15 cellular contexts compared by ENCODE assay signal in the genomic region with DNA sequence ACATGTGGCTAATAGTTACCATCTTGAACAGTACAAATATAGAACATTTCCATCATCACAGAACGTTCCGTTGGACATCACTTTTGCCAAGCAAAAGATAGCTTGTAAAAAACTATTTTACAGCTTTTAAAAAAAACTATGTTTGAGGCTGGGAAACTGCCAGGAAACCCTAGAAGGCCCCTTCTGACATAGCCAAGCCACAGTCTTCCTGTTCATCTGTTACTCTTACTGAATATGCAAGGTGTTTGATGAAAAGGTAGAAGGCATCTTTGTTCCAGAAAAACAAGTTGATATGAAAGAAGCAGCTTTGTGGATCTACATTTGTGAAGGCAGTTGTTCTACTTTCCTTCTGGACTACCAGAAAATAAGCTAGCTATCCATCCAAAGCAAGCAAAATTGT. TPM values are rescaled to one million over a fixed set of nuclear protein-coding genes. Genes with fewer than 3 reads are reported as not detected.
DNase-seq lines count a peak whose midpoint lies in the region; TF ChIP-seq lines count a peak whose summit lies in the region.
"Had no signal": no experiment of that assay in that cellular context is flagged by ENCODE, and none has a peak within 500 bp of the region (broad histone marks: within the 10 kb centered on the region; RNA-seq: fewer than 3 reads in every experiment).

No MANE protein-coding gene starts in this region.

- DNase-seq in stimulated activated naive CD4-positive, alpha-beta T cell (lab: John Stamatoyannopoulos, UW) = peak in 4 of 6 experiments; percentile 19 to 77 (median 74)
- DNase-seq in stimulated activated naive CD4-positive, alpha-beta T cell treated with Interleukin-2 at 50 U/mL for 16 hours (lab: John Stamatoyannopoulos, UW) = no peak
- DNase-seq in NCI-H446 treated with DMSO at 0.1 percent for 48 hours (lab: John Stamatoyannopoulos, UW) (peak; percentile 43), colonic mucosa (no peak), MV-4-11 (lab: John Stamatoyannopoulos, UW) (no peak), HCEC 1CT (no peak)
- peak; percentile 63 for DNase-seq in central memory CD4-positive, alpha-beta T cell
- DNase-seq: amygdala; NCI-H2107; pancreas; sigmoid colon; stimulated activated CD4-positive, alpha-beta T cell treated with anti-CD3 and anti-CD28 coated beads, Interleukin-2, amount 100 ng/mL, for 48 hours; testis had no signal

- H3K27ac ChIP-seq in thymus (ENCODE audit: low read depth) (peak overlapping the region; percentile 22), colonic mucosa (no peak overlapping the region)
- H3K27ac ChIP-seq: pancreas, sigmoid colon, testis, VCaP had no signal

- intact Hi-C loops in colonic mucosa (cut with DNase I) = no loop called here

- H3K4me3 ChIP-seq in thymus (ENCODE audit: low read length) (no peak overlapping the region), colonic mucosa (no peak overlapping the region)
- H3K4me3 ChIP-seq: pancreas, sigmoid colon, testis had no signal

- H3K36me3 ChIP-seq in thymus (ENCODE audit: control insufficient read depth, insufficient read depth) (no peaks in the 10 kb centered on the region), colonic mucosa (no peaks in the 10 kb centered on the region)
- H3K36me3 ChIP-seq: pancreas, sigmoid colon had no signal

- no peak overlapping the region for H3K9ac ChIP-seq in colonic mucosa (ENCODE audit: low read depth in 2 of 2, low read length in 2 of 2)

- H3K27me3 ChIP-seq in thymus (ENCODE audit: control insufficient read depth, insufficient read depth) (no peaks in the 10 kb centered on the region), colonic mucosa (no peaks in the 10 kb centered on the region)
- H3K27me3 ChIP-seq: pancreas, sigmoid colon, testis had no signal

- H3K4me1 ChIP-seq in thymus (ENCODE audit: control insufficient read depth, insufficient read depth, low read length) (peaks cover 9% of the 10 kb centered on the region), colonic mucosa (no peaks in the 10 kb centered on the region)
- H3K4me1 ChIP-seq: pancreas, testis had no signal

- 3% methylated on average over 2 of the region's 2 CpGs for WGBS in thymus

- no peaks in the 10 kb centered on the region for H3K9me3 ChIP-seq in thymus (ENCODE audit: control insufficient read depth)
- no peaks in the 10 kb centered on the region for H3K9me3 ChIP-seq in colonic mucosa
- H3K9me3 ChIP-seq: pancreas, sigmoid colon, testis had no signal

- TF ChIP-seq CTCF in colonic mucosa (IDR thresholded peaks at IDR 0.05) = no peak

RNA-seq across cellular contexts. Expression of a gene that starts 23.6 kb away (rescaled TPM):
- 26.3 TPM for polyA plus RNA-seq in thymus
- 10 to 100 TPM; 81.8 to 85.8 TPM for total RNA-seq in colonic mucosa

Comparison
In these comparisons a context has a peak if more than half of its experiments do, and no peak if none do; other contexts are left out.
1. DNase-seq: peak in stimulated activated naive CD4-positive, alpha-beta T cell (4 of 6), NCI-H446 treated with DMSO at 0.1 percent for 48 hours (single experiment) and central memory CD4-positive, alpha-beta T cell (single experiment); none in stimulated activated naive CD4-positive, alpha-beta T cell treated with Interleukin-2 at 50 U/mL for 16 hours (single experiment), colonic mucosa (single experiment), MV-4-11 (single experiment) and HCEC 1CT (single experiment).